ENCODE assay signal across 16 cellular contexts in genomic region chr5:107463731-107464130, GRCh38.
A peak's percentile ranks its signal among the peaks of the same experiment; 100 is the strongest.
DNase-seq lines count a peak whose midpoint lies in the region; ATAC-seq, FAIRE-seq and TF ChIP-seq lines count a peak whose summit lies in the region.
"Had no signal": no experiment of that assay in that cellular context is flagged by ENCODE, and none has a peak within 500 bp of the region (broad histone marks: within the 10 kb centered on the region; RNA-seq: fewer than 3 reads in every experiment).

No MANE protein-coding gene starts in this region.

- H4K20me1 ChIP-seq in OCI-LY7 (ENCODE audit: insufficient read depth, low read length): no peaks in the 10 kb centered on the region

- H3K36me3 ChIP-seq in OCI-LY7 (ENCODE audit: insufficient read depth, low read length) (no peaks in the 10 kb centered on the region), kidney (ENCODE audit: control insufficient read depth in 1 of 2, insufficient read depth in 2 of 2, low read length in 2 of 2) (no peaks in the 10 kb centered on the region), trophoblast cell (ENCODE audit: control insufficient read depth in 1 of 2, insufficient read depth in 2 of 2, low read length in 2 of 2) (no peaks in the 10 kb centered on the region)
- H3K36me3 ChIP-seq: MG63 had no signal

- peak overlapping the region; percentile 84 for H3K27ac ChIP-seq in OCI-LY7 (ENCODE audit: low read depth, low read length, poor library complexity, severe bottlenecking)
- peak overlapping the region in 1 of 2 donors; percentile 56 for H3K27ac ChIP-seq in kidney (ENCODE audit: low read depth in 2 of 2, low read length in 2 of 2)
- no peak overlapping the region for H3K27ac ChIP-seq in trophoblast cell (ENCODE audit: low read depth, low read length)
- H3K27ac ChIP-seq: HL-60 had no signal

- peak overlapping the region; percentile 59 for H4K91ac ChIP-seq in trophoblast cell (ENCODE audit: low read depth, low read length)

- H2BK12ac ChIP-seq in trophoblast cell (ENCODE audit: low read length): peak overlapping the region; percentile 37

- peaks cover 35% of the 10 kb centered on the region for H3K79me1 ChIP-seq in trophoblast cell (ENCODE audit: low read length)

- ATAC-seq in esophagus mucosa: no peak

- no peak overlapping the region for H3K4ac ChIP-seq in trophoblast cell (ENCODE audit: low read depth, low read length)

- H4K12ac ChIP-seq in trophoblast cell (ENCODE audit: low read depth, low read length): no peak overlapping the region

- no peaks in the 10 kb centered on the region for H3K9me3 ChIP-seq in OCI-LY7 (ENCODE audit: low read length)
- H3K9me3 ChIP-seq in kidney (ENCODE audit: control insufficient read depth in 1 of 2, low read length in 2 of 2): no peaks in the 10 kb centered on the region
- H3K9me3 ChIP-seq in trophoblast cell (ENCODE audit: insufficient read depth, low read depth, low read length): no peaks in the 10 kb centered on the region
- H3K9me3 ChIP-seq: MG63 had no signal

- H3K9me2 ChIP-seq in OCI-LY7 (ENCODE audit: insufficient read depth, low read length): no peaks in the 10 kb centered on the region

- H3K27me3 ChIP-seq in trophoblast cell (ENCODE audit: insufficient read depth, low read length): no peaks in the 10 kb centered on the region
- H3K27me3 ChIP-seq: MG63 had no signal

- H2AFZ ChIP-seq in OCI-LY7 (ENCODE audit: low read length) (peak overlapping the region; percentile 74; the same call in 1 of the 2 replicates), trophoblast cell (ENCODE audit: insufficient read depth, low read length, poor library complexity) (no peak overlapping the region)

- H3K9ac ChIP-seq in kidney (ENCODE audit: low read length in 2 of 2): peak overlapping the region in 1 of 2 donors; percentile 16
- H3K9ac ChIP-seq in trophoblast cell (ENCODE audit: low read length): no peak overlapping the region

- no peaks in the 10 kb centered on the region for H3K79me2 ChIP-seq in OCI-LY7 (ENCODE audit: insufficient read depth, low read depth, low read length)
- peaks cover 5% of the 10 kb centered on the region for H3K79me2 ChIP-seq in trophoblast cell (ENCODE audit: control insufficient read depth, insufficient read depth, low read length, poor library complexity)

- H3K4me3 ChIP-seq in OCI-LY7 (ENCODE audit: low read depth, low read length, poor library complexity, severe bottlenecking) (peak overlapping the region; percentile 52), kidney (ENCODE audit: low read length in 2 of 2) (no peak overlapping the region), trophoblast cell (ENCODE audit: low read depth, low read length) (no peak overlapping the region)
- H3K4me3 ChIP-seq: MG63 had no signal

- no TSS peak for BruUV-seq in OCI-LY7 (replicated peaks; lab: Mats Ljungman, UMichigan)

- no peak overlapping the region for H3K14ac ChIP-seq in trophoblast cell (ENCODE audit: low read length)

- H2AK5ac ChIP-seq in trophoblast cell (ENCODE audit: low read length): no peak overlapping the region

- H3K23ac ChIP-seq in trophoblast cell (ENCODE audit: low read length): no peak overlapping the region

- H2BK120ac ChIP-seq in trophoblast cell (ENCODE audit: insufficient read depth, low read length, poor library complexity): peak overlapping the region; percentile 78

- no peak overlapping the region for H3K18ac ChIP-seq in trophoblast cell (ENCODE audit: low read length)

- FAIRE-seq in GM18507 (lab: Jason Lieb, UNC) (peak; percentile 24), kidney (lab: Jason Lieb, UNC) (peak; percentile 17)

- DNase-seq in GM18507 (ENCODE audit: extremely low spot score, insufficient read length, low read depth) (no peak), OCI-LY7 (ENCODE audit: low spot score) (no peak), kidney (no peak), trophoblast cell (no peak), hypothalamus (lab: John Stamatoyannopoulos, UW) (no peak), COR-L47 (lab: John Stamatoyannopoulos, UW) (no peak)
- DNase-seq: C1 segment of cervical spinal cord, DMS 273 treated with DMSO at 0.1 percent for 48 hours, H9, Kasumi-1, MG63, NCI-H1048, NCI-H2081, T-helper 1 cell had no signal

- peak overlapping the region; percentile 82 for H3K4me2 ChIP-seq in OCI-LY7 (ENCODE audit: low read length)
- H3K4me2 ChIP-seq in trophoblast cell (ENCODE audit: low read length): no peak overlapping the region

- H3K4me1 ChIP-seq in OCI-LY7 (ENCODE audit: insufficient read depth, low read length, poor library complexity, severe bottlenecking) (peaks cover 76% of the 10 kb centered on the region), kidney (ENCODE audit: control insufficient read depth in 1 of 2, insufficient read depth in 1 of 2, low read depth in 1 of 2, low read length in 2 of 2) (peaks cover 7 to 10% of the 10 kb centered on the region in 2 donors), trophoblast cell (ENCODE audit: control insufficient read depth in 1 of 2, insufficient read depth in 2 of 2, low read length in 2 of 2) (peaks cover 24 to 33% of the 10 kb centered on the region in 2 experiments)

- POLR2A ChIA-PET in OCI-LY7 (lab: Charles Lee): interaction anchor here (0.6 to 7.2 kb wide), 14 partner anchors 9 to 119 kb away, joined by 3 to 68 read pairs (median 4); no protein-coding TSS in a partner anchor

- TF ChIP-seq CTCF in OCI-LY7 (conservative IDR thresholded peaks at IDR 0.05; ENCODE audit: low read length) (no peak), kidney (IDR thresholded peaks at IDR 0.05; ENCODE audit: borderline replicate concordance, extremely low read depth, insufficient read depth) (no peak)

- CTCF ChIA-PET in OCI-LY7 (lab: Charles Lee; ENCODE audit: unreplicated experiment): interaction anchor here (1.1 to 1.8 kb wide), 3 partner anchors 11 to 44 kb away, joined by 3 to 5 read pairs (median 5); no protein-coding TSS in a partner anchor

- peak overlapping the region; percentile 60 for H2BK5ac ChIP-seq in trophoblast cell (ENCODE audit: low read depth, low read length, poor library complexity)

- intact Hi-C loops in OCI-LY7 (cut with micrococcal nuclease; ENCODE audit: unreplicated experiment) (loop anchor here (2.0 to 5.0 kb wide), 2 partner anchors 75 to 209 kb away; partner anchors contain the start of gene EFNA5), kidney (cut with DNase I) (no loop called here)

- WGBS in trophoblast cell (ENCODE audit: extremely low coverage, insufficient coverage, insufficient read length): no CpG with 5 or more reads among the region's 1 CpG

- H4K8ac ChIP-seq in trophoblast cell (ENCODE audit: low read depth, low read length): no peak overlapping the region
